ENCODE assay signal across 31 cellular contexts in genomic region chr4:72899621-72900020, GRCh38.
"Had no signal": no experiment of that assay in that cellular context is flagged by ENCODE, and none has a peak within 500 bp of the region (broad histone marks: within the 10 kb centered on the region; RNA-seq: fewer than 3 reads in every experiment).

No MANE protein-coding gene starts in this region.

- H3K27ac ChIP-seq: left lung, lower lobe of right lung, neural progenitor cell, neutrophil, right atrium auricular region, right lobe of liver, tibial nerve, upper lobe of left lung had no signal

- DNase-seq: hypothalamus; immature natural killer cell; kidney; left colon; left lung; lower lobe of right lung; mammary epithelial cell; mesenchymal stem cell; naive B cell; natural killer cell; nephron progenitor cell; occipital lobe; right lobe of liver; stimulated activated CD4-positive, alpha-beta T cell treated with anti-CD3 and anti-CD28 coated beads, Interleukin-1b, Interleukin-23, amount 100 ng/mL, for 48 hours; stimulated activated CD4-positive, alpha-beta T cell treated with anti-CD3 and anti-CD28 coated beads, Interleukin-2, amount 100 ng/mL, for 48 hours; stimulated activated CD4-positive, alpha-beta T cell treated with anti-CD3 and anti-CD28 coated beads, Interleukin-4, amount 100 ng/mL, for 4 hours; stimulated activated CD8-positive, alpha-beta memory T cell treated with anti-CD3 and anti-CD28 coated beads, Interleukin-4, amount 100 ng/mL, for 48 hours; stimulated activated naive CD4-positive, alpha-beta T cell treated with Interleukin-2 at 50 U/mL for 16 hours; stimulated activated naive CD8-positive, alpha-beta T cell treated with anti-CD3 and anti-CD28 coated beads, Interleukin-15, amount 100 ng/mL, for 72 hours; substantia nigra; upper lobe of left lung had no signal

- H3K27me3 Mint-ChIP-seq: naive B cell; progenitor cell of endocrine pancreas; stimulated activated memory B cell treated with anti-CD40 and anti-IgM and Interleukin-4, amounts not matched to agents 10 μg/mL and 1 μg/mL and 100 μg/mL, for 72 hours; stimulated activated naive CD8-positive, alpha-beta T cell treated with anti-CD3 and anti-CD28 coated beads, Interleukin-15, amount 100 ng/mL, for 72 hours had no signal

- H3K27ac Mint-ChIP-seq: immature natural killer cell; mesothelial cell of epicardium; naive B cell; natural killer cell; nephron progenitor cell; neural progenitor cell; progenitor cell of endocrine pancreas; stimulated activated memory B cell treated with anti-CD40 and anti-IgM and Interleukin-4, amounts not matched to agents 10 μg/mL and 1 μg/mL and 100 μg/mL, for 72 hours; stimulated activated naive CD8-positive, alpha-beta T cell treated with anti-CD3 and anti-CD28 coated beads, Interleukin-15, amount 100 ng/mL, for 72 hours had no signal

- ATAC-seq: left colon; left lung; lower lobe of right lung; natural killer cell; right lobe of liver; stimulated activated memory B cell treated with anti-CD40 and anti-IgM and Interleukin-4, amounts not matched to agents 10 μg/mL and 1 μg/mL and 100 μg/mL, for 72 hours; stimulated activated naive CD8-positive, alpha-beta T cell treated with anti-CD3 and anti-CD28 coated beads, Interleukin-15, amount 100 ng/mL, for 72 hours had no signal

- H3K4me3 Mint-ChIP-seq: immature natural killer cell; mesothelial cell of epicardium; naive B cell; natural killer cell; nephron progenitor cell; neural progenitor cell; stimulated activated memory B cell treated with anti-CD40 and anti-IgM and Interleukin-4, amounts not matched to agents 10 μg/mL and 1 μg/mL and 100 μg/mL, for 72 hours; stimulated activated naive CD8-positive, alpha-beta T cell treated with anti-CD3 and anti-CD28 coated beads, Interleukin-15, amount 100 ng/mL, for 72 hours had no signal

- H3K9ac ChIP-seq: neural progenitor cell had no signal

- FAIRE-seq: islet of Langerhans, kidney, urothelium cell line had no signal

- H3K27me3 ChIP-seq: left lung, neural progenitor cell, neutrophil, right atrium auricular region, right lobe of liver, tibial nerve, upper lobe of left lung had no signal

- H3K36me3 ChIP-seq: left lung, lower lobe of right lung, neural progenitor cell, neutrophil, right atrium auricular region, right lobe of liver, tibial nerve, upper lobe of left lung had no signal

- H3K4me2 ChIP-seq: neural progenitor cell, smooth muscle cell had no signal

- H3K4me1 ChIP-seq: lower lobe of right lung, right atrium auricular region, tibial nerve, upper lobe of left lung had no signal

- H3K4me1 Mint-ChIP-seq: immature natural killer cell; naive B cell; natural killer cell; nephron progenitor cell; stimulated activated memory B cell treated with anti-CD40 and anti-IgM and Interleukin-4, amounts not matched to agents 10 μg/mL and 1 μg/mL and 100 μg/mL, for 72 hours; stimulated activated naive CD8-positive, alpha-beta T cell treated with anti-CD3 and anti-CD28 coated beads, Interleukin-15, amount 100 ng/mL, for 72 hours had no signal

- H3K9me3 ChIP-seq: left lung, lower lobe of right lung, neutrophil, right atrium auricular region, right lobe of liver, tibial nerve, upper lobe of left lung had no signal

- H2AFZ ChIP-seq: neural progenitor cell had no signal

- H3K4me3 ChIP-seq: left lung, lower lobe of right lung, neural progenitor cell, right atrium auricular region, right lobe of liver, smooth muscle cell, tibial nerve, upper lobe of left lung had no signal

- H3K36me3 Mint-ChIP-seq: immature natural killer cell; mesothelial cell of epicardium; naive B cell; natural killer cell; neural progenitor cell; stimulated activated memory B cell treated with anti-CD40 and anti-IgM and Interleukin-4, amounts not matched to agents 10 μg/mL and 1 μg/mL and 100 μg/mL, for 72 hours had no signal

- H3K9me3 Mint-ChIP-seq: stimulated activated memory B cell treated with anti-CD40 and anti-IgM and Interleukin-4, amounts not matched to agents 10 μg/mL and 1 μg/mL and 100 μg/mL, for 72 hours had no signal
